ENCODE assay signal across 8 cellular contexts in the genomic region with DNA sequence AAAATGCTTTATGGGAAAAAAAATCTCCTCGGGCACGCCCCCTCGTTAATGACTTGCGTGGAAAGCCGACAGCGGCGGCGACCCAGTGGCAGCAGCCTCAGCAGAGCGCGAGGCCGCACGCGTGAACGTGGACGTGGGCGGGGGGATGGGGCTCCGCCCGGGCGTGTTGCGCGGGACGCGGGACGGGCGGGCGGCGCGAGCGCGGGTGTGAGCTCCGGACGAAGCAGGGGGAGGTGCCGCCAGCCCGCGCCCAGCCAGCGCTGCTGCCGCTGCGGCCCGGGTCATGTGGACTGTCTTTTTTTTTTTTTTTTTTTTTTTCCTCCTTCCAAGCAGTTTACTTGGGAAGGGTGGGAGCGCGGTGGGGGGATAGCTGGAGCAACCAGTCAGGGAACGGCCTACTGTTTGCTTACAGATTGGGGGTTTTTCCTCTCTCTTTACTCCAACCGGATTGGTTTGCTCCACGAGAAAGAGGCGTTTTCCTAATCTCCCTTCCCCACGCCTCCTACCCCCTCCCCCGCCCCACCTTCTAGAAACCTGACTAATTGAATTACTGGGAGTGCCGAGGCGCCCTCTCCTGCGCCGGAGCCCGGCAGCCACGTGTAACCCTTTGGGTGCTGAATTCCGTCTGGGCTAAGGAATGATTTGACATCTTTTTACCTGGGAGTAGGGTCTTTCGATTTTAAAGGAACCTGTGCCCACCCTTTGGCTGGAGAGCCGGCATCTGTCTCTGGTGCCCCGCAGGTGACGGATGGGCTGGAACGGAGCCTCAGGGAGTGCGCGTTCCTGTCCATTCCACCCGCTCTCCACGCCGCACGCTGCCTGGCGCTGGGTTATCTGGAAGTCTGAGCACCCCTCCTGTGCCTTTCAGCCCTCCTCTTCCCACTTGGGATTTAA. TPM values are rescaled to one million over a fixed set of nuclear protein-coding genes. Genes with fewer than 3 reads are reported as not detected.
DNase-seq lines count a peak whose midpoint lies in the region; ATAC-seq lines count a peak whose summit lies in the region.

No MANE protein-coding gene starts in this region.

- intact Hi-C loops in cardiac septum (cut with DNase I) = loop anchor here (2.0 to 10.0 kb wide), 8 partner anchors 115 to 618 kb away; no protein-coding TSS in a partner anchor

- no peak for ATAC-seq in HG02884 (IDR thresholded peaks at IDR 0.05; ENCODE audit: unreplicated experiment)

- peak; percentile 79 for DNase-seq in DMS114 treated with DMSO at 0.1 percent for 48 hours (lab: John Stamatoyannopoulos, UW; ENCODE audit: unreplicated experiment)
- peak; percentile 89 for DNase-seq in HS-5 (ENCODE audit: low read depth)
- peak; percentile 97 for DNase-seq in NCI-H82 (lab: John Stamatoyannopoulos, UW)
- DNase-seq in amygdala (lab: John Stamatoyannopoulos, UW) = peak in 37 of 56 donors; percentile 14 to 73 (median 53)
- DNase-seq in cardiac septum (ENCODE audit: low spot score) = peak; percentile 81
- DNase-seq in nucleus accumbens (lab: John Stamatoyannopoulos, UW) = peak in 49 of 56 donors; percentile 20 to 90 (median 69)
- DNase-seq in SKM-1 (lab: John Stamatoyannopoulos, UW; ENCODE audit: unreplicated experiment) = no peak

RNA-seq across cellular contexts. Expression of a gene that starts 1.7 kb away (rescaled TPM):
- total RNA-seq in cardiac septum = 40.9 TPM
